ENCODE assay signal across 9 cellular contexts in the genomic region with DNA sequence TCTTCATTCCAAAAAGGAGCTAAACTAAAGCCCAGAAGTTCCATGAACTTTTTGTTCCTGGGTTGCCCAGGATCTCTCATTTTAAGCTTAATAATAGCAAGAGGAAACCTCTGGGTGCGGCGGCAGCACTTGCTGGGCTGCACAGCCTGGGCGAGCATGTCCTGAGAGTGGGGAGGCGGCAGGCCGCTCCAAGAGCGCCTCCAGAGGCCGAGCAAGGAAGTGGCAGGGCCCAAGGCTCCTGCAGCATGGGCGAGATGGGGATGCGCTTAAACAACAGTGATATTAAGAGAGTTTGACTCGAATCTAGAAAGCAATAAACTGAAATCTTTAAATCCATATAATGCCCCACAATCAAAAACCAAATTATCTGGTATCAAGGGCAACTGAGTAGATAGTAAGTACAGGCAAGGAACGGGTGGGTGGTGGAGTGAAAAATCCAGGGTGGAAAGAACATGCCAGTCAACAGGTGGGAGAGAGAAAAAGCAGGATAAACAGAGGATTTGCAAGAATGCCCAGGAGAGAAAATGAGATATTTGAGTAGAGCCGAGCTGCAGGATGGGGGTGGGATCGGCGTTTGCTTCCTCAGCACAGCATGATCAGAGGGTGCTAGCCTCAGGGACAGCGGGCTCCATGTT. TPM values are rescaled to one million over a fixed set of nuclear protein-coding genes. Genes with fewer than 3 reads are reported as not detected.
DNase-seq lines count a peak whose midpoint lies in the region; ATAC-seq, FAIRE-seq and TF ChIP-seq lines count a peak whose summit lies in the region.
"Had no signal": no experiment of that assay in that cellular context is flagged by ENCODE, and none has a peak within 500 bp of the region (broad histone marks: within the 10 kb centered on the region; RNA-seq: fewer than 3 reads in every experiment).

No MANE protein-coding gene starts in this region.

- H3K4me1 ChIP-seq in parathyroid adenoma: no peaks in the 10 kb centered on the region

- ATAC-seq in CD4-positive, alpha-beta T cell (ENCODE audit: poor library complexity): no peak
- peak; percentile 91 for ATAC-seq in HG03175 (IDR thresholded peaks at IDR 0.05; ENCODE audit: unreplicated experiment)

- H3K9me3 Mint-ChIP-seq in CD4-positive, alpha-beta T cell: no peaks in the 10 kb centered on the region

- POLR2A ChIA-PET in CD4-positive, alpha-beta T cell (lab: Charles Lee): no interaction called here

- intact Hi-C loops in CD4-positive, alpha-beta T cell (cut with DNase I, micrococcal nuclease): no loop called here

- no peak overlapping the region for H3K27ac ChIP-seq in CD4-positive, alpha-beta T cell (ENCODE audit: low read depth, low read length)
- no peak overlapping the region for H3K27ac ChIP-seq in parathyroid adenoma

- H3K79me2 ChIP-seq in parathyroid adenoma: no peaks in the 10 kb centered on the region

- H3K4me2 ChIP-seq in parathyroid adenoma (ENCODE audit: low read length): no peak overlapping the region

- H3K4me3 ChIP-seq in epithelial cell of esophagus (ENCODE audit: low read length) (no peak overlapping the region), parathyroid adenoma (ENCODE audit: low read depth, low read length) (no peak overlapping the region)

- H3K4me3 Mint-ChIP-seq in CD4-positive, alpha-beta T cell: no peak overlapping the region

- DNase-seq in CD4-positive, alpha-beta T cell: no peak
- DNase-seq in GM19239 (ENCODE audit: insufficient read length, low spot score): peak; percentile 59
- DNase-seq in SHP77 (lab: John Stamatoyannopoulos, UW): peak; percentile 20 to 47
- DNase-seq in epithelial cell of esophagus (ENCODE audit: low read depth): peak; percentile 24
- DNase-seq in anterior cingulate cortex (lab: John Stamatoyannopoulos, UW): no peak
- DNase-seq in DMS79 treated with DMSO at 0.1 percent for 48 hours (lab: John Stamatoyannopoulos, UW): no peak

- peak; percentile 22 for TF ChIP-seq CTCF in CD4-positive, alpha-beta T cell (IDR thresholded peaks at IDR 0.05)
- peak; percentile 61 for TF ChIP-seq CTCF in epithelial cell of esophagus (IDR thresholded peaks at IDR 0.05; ENCODE audit: insufficient read depth, low read depth, low read length, missing control alignments)
- TF ChIP-seq CTCF in parathyroid adenoma (IDR thresholded peaks at IDR 0.05): peak; percentile 55

- H3K27me3 ChIP-seq in CD4-positive, alpha-beta T cell (ENCODE audit: control insufficient read depth, insufficient read depth, low read length): no peaks in the 10 kb centered on the region
- no peaks in the 10 kb centered on the region for H3K27me3 ChIP-seq in parathyroid adenoma (ENCODE audit: control insufficient read depth, insufficient read depth, low read length)

- no peaks in the 10 kb centered on the region for H3K4me1 Mint-ChIP-seq in CD4-positive, alpha-beta T cell (ENCODE audit: low read depth)

- peak; percentile 80 for FAIRE-seq in GM19239 (lab: Jason Lieb, UNC)

- H2AFZ ChIP-seq in parathyroid adenoma: no peak overlapping the region

- no peak overlapping the region for H3K27ac Mint-ChIP-seq in CD4-positive, alpha-beta T cell

- H3K9me3 ChIP-seq in CD4-positive, alpha-beta T cell (ENCODE audit: control insufficient read depth, low read length): no peaks in the 10 kb centered on the region
- H3K9me3 ChIP-seq in parathyroid adenoma (ENCODE audit: control insufficient read depth, low read length): no peaks in the 10 kb centered on the region

- no peak overlapping the region for H3K9ac ChIP-seq in parathyroid adenoma

- no peaks in the 10 kb centered on the region for H3K36me3 ChIP-seq in parathyroid adenoma (ENCODE audit: control insufficient read depth, insufficient read depth, low read length)

- peaks cover 14% of the 10 kb centered on the region for H3K27me3 Mint-ChIP-seq in CD4-positive, alpha-beta T cell

- CTCF ChIA-PET in CD4-positive, alpha-beta T cell (lab: Charles Lee): interaction anchor here (0.7 kb wide), 1 partner anchor 24 kb away, joined by 3 read pairs; no protein-coding TSS in a partner anchor

- no peaks in the 10 kb centered on the region for H3K36me3 Mint-ChIP-seq in CD4-positive, alpha-beta T cell (ENCODE audit: low read depth)

RNA-seq across cellular contexts. Expression of a gene that starts 14.1 kb away (rescaled TPM):
- not detected for total RNA-seq in CD4-positive, alpha-beta T cell
- total RNA-seq: LHCN-M2 had no signal

Comparison
In these comparisons a context has a peak if more than half of its experiments do, and no peak if none do; other contexts are left out.
1. DNase-seq: peak in GM19239 (single experiment), SHP77 (2 of 2) and epithelial cell of esophagus (single experiment); none in CD4-positive, alpha-beta T cell (0 of 10), anterior cingulate cortex (0 of 58) and DMS79 treated with DMSO at 0.1 percent for 48 hours (single experiment).
2. Peak in every context shown above with its lines, with median percentiles within 50 percentile points of each other: CTCF ChIP-seq.